Comparison of ENCODE assay signal across 21 cellular contexts in the genomic region with DNA sequence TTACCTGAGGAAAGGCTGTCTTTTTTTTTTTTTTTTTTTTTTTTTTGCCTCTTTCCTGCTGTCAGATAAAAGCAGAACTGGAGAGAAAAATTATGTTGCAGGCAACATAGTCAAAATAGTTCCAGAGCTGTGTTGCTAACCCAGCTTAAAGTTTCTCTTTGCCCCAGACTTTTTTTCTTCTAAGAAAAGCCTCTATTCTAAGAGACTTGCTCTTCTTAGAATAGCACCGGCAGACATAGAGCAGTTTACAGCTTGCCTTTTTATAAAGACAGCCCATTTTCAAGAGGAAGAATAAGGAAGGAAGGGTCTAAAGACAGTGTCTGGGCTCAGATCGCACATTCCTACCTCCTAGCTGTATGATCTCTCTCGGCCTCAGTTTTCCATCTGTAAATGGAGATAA.
"Had no signal": no experiment of that assay in that cellular context is flagged by ENCODE, and none has a peak within 500 bp of the region (broad histone marks: within the 10 kb centered on the region; RNA-seq: fewer than 3 reads in every experiment).

No MANE protein-coding gene starts in this region.

- H3K4me1 Mint-ChIP-seq: activated naive CD8-positive, alpha-beta T cell treated with anti-CD3 and anti-CD28 coated beads for 36 hours; nephron progenitor cell had no signal

- H3K27ac Mint-ChIP-seq: activated naive CD8-positive, alpha-beta T cell treated with anti-CD3 and anti-CD28 coated beads for 36 hours; memory B cell; nephron progenitor cell had no signal

- H3K36me3 ChIP-seq: cardiac muscle cell, heart left ventricle, right lobe of liver, upper lobe of right lung had no signal

- H3K36me3 Mint-ChIP-seq: activated naive CD8-positive, alpha-beta T cell treated with anti-CD3 and anti-CD28 coated beads for 36 hours; memory B cell had no signal

- H2AFZ ChIP-seq: parathyroid adenoma had no signal

- H3K9me3 Mint-ChIP-seq: activated naive CD8-positive, alpha-beta T cell treated with anti-CD3 and anti-CD28 coated beads for 36 hours; nephron progenitor cell had no signal

- H3K27me3 ChIP-seq: body of pancreas, heart left ventricle, right lobe of liver, upper lobe of right lung had no signal

- DNase-seq: activated CD4-positive, alpha-beta T cell treated with anti-CD3 and anti-CD28 coated beads for 1 hour; activated CD4-positive, alpha-beta T cell treated with anti-CD3 and anti-CD28 coated beads, Interleukin-2, amount 50 U/mL, for 4 hours; activated naive CD8-positive, alpha-beta T cell treated with anti-CD3 and anti-CD28 coated beads for 36 hours; activated T-cell treated with anti-CD3 and anti-CD28 coated beads, Interleukin-2, amount 50 U/mL, for 1 hour; body of pancreas; heart left ventricle; left colon; mucosa of descending colon; nephron progenitor cell; right lobe of liver; small intestine; stimulated activated CD4-positive, alpha-beta T cell treated with anti-CD3 and anti-CD28 coated beads, Interleukin-15, amount 100 ng/mL, for 24 hours; stimulated activated CD4-positive, alpha-beta T cell treated with anti-CD3 and anti-CD28 coated beads, Interleukin-2, amount 100 ng/mL, for 48 hours; stimulated activated CD8-positive, alpha-beta memory T cell treated with anti-CD3 and anti-CD28 coated beads, Interleukin-4, amount 100 ng/mL, for 48 hours; stimulated activated naive CD4-positive, alpha-beta T cell; T-helper 17 cell; upper lobe of right lung had no signal

- H3K4me3 Mint-ChIP-seq: activated naive CD8-positive, alpha-beta T cell treated with anti-CD3 and anti-CD28 coated beads for 36 hours; memory B cell; nephron progenitor cell; T-helper 17 cell had no signal

- H3K9ac ChIP-seq: parathyroid adenoma had no signal

- H3K9me3 ChIP-seq: body of pancreas, heart left ventricle, mucosa of descending colon, right lobe of liver, upper lobe of right lung had no signal

- H3K4me3 ChIP-seq: body of pancreas, cardiac muscle cell, heart left ventricle, mucosa of descending colon, right lobe of liver, upper lobe of right lung had no signal

- FAIRE-seq: keratinocyte, small intestine had no signal

- H3K79me2 ChIP-seq: parathyroid adenoma had no signal

- H3K27ac ChIP-seq: body of pancreas, cardiac muscle cell, parathyroid adenoma, right lobe of liver, upper lobe of right lung had no signal

- H3K4me1 ChIP-seq: parathyroid adenoma, right lobe of liver had no signal
